28 cellular contexts compared by ENCODE assay signal in genomic region chrX:21394792-21395191, GRCh38. TPM values are rescaled to one million over a fixed set of nuclear protein-coding genes. Genes with fewer than 3 reads are reported as not detected.
"Had no signal": no experiment of that assay in that cellular context is flagged by ENCODE, and none has a peak within 500 bp of the region (broad histone marks: within the 10 kb centered on the region; RNA-seq: fewer than 3 reads in every experiment).

No MANE protein-coding gene starts in this region.

- H3K36me3 ChIP-seq: adrenal gland, esophagus squamous epithelium, right lobe of liver, transverse colon had no signal

- H3K4me1 ChIP-seq: adrenal gland, body of pancreas, esophagus squamous epithelium, right lobe of liver, testis, transverse colon had no signal

- H3K27ac ChIP-seq: adrenal gland, body of pancreas, epithelial cell of prostate, esophagus squamous epithelium, right lobe of liver, testis, transverse colon, VCaP had no signal

- H3K27me3 ChIP-seq: adrenal gland, body of pancreas, esophagus squamous epithelium, right lobe of liver, testis, transverse colon had no signal

- H3K4me3 ChIP-seq: adrenal gland, body of pancreas, esophagus squamous epithelium, right lobe of liver, testis, transverse colon had no signal

- ATAC-seq: body of pancreas; left cardiac atrium; naive thymus-derived CD8-positive, alpha-beta T cell; right lobe of liver had no signal

- H3K9me3 ChIP-seq: adrenal gland, body of pancreas, esophagus squamous epithelium, right lobe of liver, testis, transverse colon had no signal

- H3K27ac Mint-ChIP-seq: activated naive CD8-positive, alpha-beta T cell treated with anti-CD3 and anti-CD28 coated beads for 36 hours; mesothelial cell of epicardium; naive thymus-derived CD8-positive, alpha-beta T cell; T-helper 2 cell treated with Interferon-gamma antibody and Interleukin-4, amounts not matched to agents 5 μg/mL and 100 μg/mL, for 36 hours had no signal

- H3K27me3 Mint-ChIP-seq: activated naive CD8-positive, alpha-beta T cell treated with anti-CD3 and anti-CD28 coated beads for 36 hours; naive thymus-derived CD8-positive, alpha-beta T cell had no signal

- H3K4me3 Mint-ChIP-seq: activated naive CD8-positive, alpha-beta T cell treated with anti-CD3 and anti-CD28 coated beads for 36 hours; mesothelial cell of epicardium; naive thymus-derived CD8-positive, alpha-beta T cell; neural crest cell; T-helper 2 cell treated with Interferon-gamma antibody and Interleukin-4, amounts not matched to agents 5 μg/mL and 100 μg/mL, for 36 hours had no signal

- DNase-seq: activated CD4-positive, alpha-beta T cell treated with anti-CD3 and anti-CD28 coated beads for 4 hours; activated CD4-positive, alpha-beta T cell treated with anti-CD3 and anti-CD28 coated beads, Interleukin-2, amount 50 U/mL, for 48 hours; activated CD8-positive, alpha-beta memory T cell treated with anti-CD3 and anti-CD28 coated beads for 24 hours; activated effector memory CD4-positive, alpha-beta T cell treated with Interleukin-2 at 50 U/mL for 16 hours; activated naive CD4-positive, alpha-beta T cell treated with Interleukin-2 at 50 U/mL for 16 hours; activated naive CD8-positive, alpha-beta T cell treated with anti-CD3 and anti-CD28 coated beads for 36 hours; adrenal gland; aorta; body of pancreas; dermis blood vessel endothelial cell; effector CD8-positive, alpha-beta T cell; esophagus squamous epithelium; glutamatergic neuron; islet precursor cell; left cardiac atrium; mammary epithelial cell; naive thymus-derived CD8-positive, alpha-beta T cell; occipital lobe; right lobe of liver; stimulated activated CD4-positive, alpha-beta T cell treated with anti-CD3 and anti-CD28 coated beads, Interleukin-2, amount 100 ng/mL, for 48 hours; stimulated activated naive CD4-positive, alpha-beta T cell treated with Interleukin-2 at 50 U/mL for 16 hours; testis; transverse colon had no signal

RNA-seq across cellular contexts. Expression of gene CNKSR2, which starts 20.6 kb away (rescaled TPM):
- polyA plus RNA-seq: aorta had no signal
